ENCODE assay signal across 3 cellular contexts in genomic region chr9:96378187-96378586, GRCh38.
TF ChIP-seq lines count a peak whose summit lies in the region.

No MANE protein-coding gene starts in this region.

TF ChIP-seq in SK-N-SH, 30 proteins besides CTCF, POLR2A, EP300 and RAD21:
- no peak for TF ChIP-seq RCOR1 (IDR thresholded peaks at IDR 0.05; ENCODE audit: low read length)
- no peak for TF ChIP-seq PBX3 (IDR thresholded peaks at IDR 0.05)
- no peak for TF ChIP-seq SMC3 (IDR thresholded peaks at IDR 0.05; ENCODE audit: low read depth, low read length)
- TF ChIP-seq RFX5 (IDR thresholded peaks at IDR 0.05; ENCODE audit: low read length), result no peak
- no peak for TF ChIP-seq USF1 (IDR thresholded peaks at IDR 0.05; ENCODE audit: borderline replicate concordance, low read depth)
- no peak for TF ChIP-seq ELF1 (IDR thresholded peaks at IDR 0.05)
- no peak for TF ChIP-seq TAF1 (IDR thresholded peaks at IDR 0.05; ENCODE audit: borderline replicate concordance, low read depth, low read length)
- TF ChIP-seq TEAD4 (IDR thresholded peaks at IDR 0.05; ENCODE audit: borderline replicate concordance, insufficient read depth), result no peak
- no peak for TF ChIP-seq FOXJ3 (CRISPR knock-in tag; IDR thresholded peaks at IDR 0.05)
- no peak for TF ChIP-seq USF2 (IDR thresholded peaks at IDR 0.05; ENCODE audit: borderline replicate concordance, low read depth, low read length)
- TF ChIP-seq CHD2 (IDR thresholded peaks at IDR 0.05; ENCODE audit: low read length, partially characterized antibody), result no peak
- no peak for TF ChIP-seq GATA2 (CRISPR knock-in tag; IDR thresholded peaks at IDR 0.05)
- TF ChIP-seq JUND (IDR thresholded peaks at IDR 0.05), result no peak
- TF ChIP-seq POLR2AphosphoS5 (IDR thresholded peaks at IDR 0.05; ENCODE audit: low read depth, low read length), result no peak
- no peak for TF ChIP-seq ZBTB33 (IDR thresholded peaks at IDR 0.05; ENCODE audit: borderline replicate concordance, low read depth)
- TF ChIP-seq MXI1 (IDR thresholded peaks at IDR 0.05; ENCODE audit: low read depth, low read length), result no peak

TF ChIP-seq in SK-N-SH treated with all-trans-retinoic acid at 6 μM for 48 hours, 23 proteins besides CTCF, POLR2A, EP300 and RAD21:
- no peak for TF ChIP-seq CSRNP3 (CRISPR knock-in tag; IDR thresholded peaks at IDR 0.05)

TF ChIP-seq in A549, 52 proteins besides CTCF, POLR2A, EP300 and RAD21:
- no peak for TF ChIP-seq HDAC2 (IDR thresholded peaks at IDR 0.05)
- TF ChIP-seq GATA3 (IDR thresholded peaks at IDR 0.05; ENCODE audit: borderline replicate concordance), result no peak
- TF ChIP-seq USF2 (IDR thresholded peaks at IDR 0.05), result no peak
- TF ChIP-seq PBX3 (IDR thresholded peaks at IDR 0.05), result no peak
- TF ChIP-seq HOXA7 (CRISPR knock-in tag; IDR thresholded peaks at IDR 0.05), result no peak
- no peak for TF ChIP-seq CBX2 (IDR thresholded peaks at IDR 0.05; ENCODE audit: borderline replicate concordance, low read depth)
- TF ChIP-seq HES2 (IDR thresholded peaks at IDR 0.05), result no peak
- no peak for TF ChIP-seq KDM1A (IDR thresholded peaks at IDR 0.05; ENCODE audit: low read depth)
- no peak for TF ChIP-seq CEBPB (IDR thresholded peaks at IDR 0.05)
- TF ChIP-seq CBX8 (IDR thresholded peaks at IDR 0.05), result no peak
- TF ChIP-seq NFE2L2 (conservative IDR thresholded peaks at IDR 0.05; ENCODE audit: low read length), result no peak
- no peak for TF ChIP-seq ZC3H11A (IDR thresholded peaks at IDR 0.05)
- TF ChIP-seq ELK1 (IDR thresholded peaks at IDR 0.05; ENCODE audit: low read depth, low read length), result no peak
- TF ChIP-seq FOXS1 (CRISPR knock-in tag; IDR thresholded peaks at IDR 0.05), result no peak
- no peak for TF ChIP-seq HOXB13 (CRISPR knock-in tag; IDR thresholded peaks at IDR 0.05; ENCODE audit: low read depth)
- no peak for TF ChIP-seq REST (IDR thresholded peaks at IDR 0.05)
- no peak for TF ChIP-seq RFX5 (IDR thresholded peaks at IDR 0.05)
- no peak for TF ChIP-seq CHD4 (IDR thresholded peaks at IDR 0.05; ENCODE audit: borderline replicate concordance)
- TF ChIP-seq ZSCAN20 (CRISPR knock-in tag; IDR thresholded peaks at IDR 0.05), result no peak
- TF ChIP-seq EHF (CRISPR knock-in tag; IDR thresholded peaks at IDR 0.05), result no peak
